Comparison of ENCODE assay signal across 31 cellular contexts in genomic region chr20:19100975-19101374, GRCh38.
"Had no signal": no experiment of that assay in that cellular context is flagged by ENCODE, and none has a peak within 500 bp of the region (broad histone marks: within the 10 kb centered on the region; RNA-seq: fewer than 3 reads in every experiment).

No MANE protein-coding gene starts in this region.

- H3K27ac ChIP-seq: ascending aorta, cardiac muscle cell, SJSA1, WERI-Rb-1 had no signal

- H3K4me1 Mint-ChIP-seq: activated CD4-positive, alpha-beta memory T cell treated with anti-CD3 and anti-CD28 coated beads, Interleukin-2, amount 10 ng/mL, durations not matched to agents 7 days and 5 days; activated CD8-positive, alpha-beta memory T cell treated with anti-CD3 and anti-CD28 coated beads, Interleukin-2, amount 10 ng/mL, durations not matched to agents 7 days and 5 days; activated naive CD8-positive, alpha-beta T cell treated with anti-CD3 and anti-CD28 coated beads for 36 hours; central memory CD8-positive, alpha-beta T cell had no signal

- H3K36me3 ChIP-seq: ascending aorta, cardiac muscle cell, MG63, SJSA1, WERI-Rb-1 had no signal

- H3K27me3 Mint-ChIP-seq: activated CD4-positive, alpha-beta memory T cell treated with anti-CD3 and anti-CD28 coated beads, Interleukin-2, amount 10 ng/mL, durations not matched to agents 7 days and 5 days; activated CD8-positive, alpha-beta memory T cell treated with anti-CD3 and anti-CD28 coated beads, Interleukin-2, amount 10 ng/mL, durations not matched to agents 7 days and 5 days; activated naive CD8-positive, alpha-beta T cell treated with anti-CD3 and anti-CD28 coated beads for 36 hours; central memory CD8-positive, alpha-beta T cell had no signal

- H3K27ac Mint-ChIP-seq: activated CD4-positive, alpha-beta memory T cell treated with anti-CD3 and anti-CD28 coated beads, Interleukin-2, amount 10 ng/mL, durations not matched to agents 7 days and 5 days; activated CD8-positive, alpha-beta memory T cell treated with anti-CD3 and anti-CD28 coated beads, Interleukin-2, amount 10 ng/mL, durations not matched to agents 7 days and 5 days; activated naive CD8-positive, alpha-beta T cell treated with anti-CD3 and anti-CD28 coated beads for 36 hours had no signal

- H3K4me3 Mint-ChIP-seq: activated CD4-positive, alpha-beta memory T cell treated with anti-CD3 and anti-CD28 coated beads, Interleukin-2, amount 10 ng/mL, durations not matched to agents 7 days and 5 days; activated CD8-positive, alpha-beta memory T cell treated with anti-CD3 and anti-CD28 coated beads, Interleukin-2, amount 10 ng/mL, durations not matched to agents 7 days and 5 days; activated naive CD8-positive, alpha-beta T cell treated with anti-CD3 and anti-CD28 coated beads for 36 hours; central memory CD8-positive, alpha-beta T cell had no signal

- H3K4me1 ChIP-seq: ascending aorta, SJSA1 had no signal

- DNase-seq: activated CD4-positive, alpha-beta memory T cell treated with anti-CD3 and anti-CD28 coated beads, Interleukin-2, amount 10 ng/mL, durations not matched to agents 7 days and 5 days; activated CD4-positive, alpha-beta T cell treated with anti-CD3 and anti-CD28 coated beads for 1 hour; activated CD4-positive, alpha-beta T cell treated with anti-CD3 and anti-CD28 coated beads for 48 hours; activated CD4-positive, CD25-positive, alpha-beta regulatory T cell; activated CD8-positive, alpha-beta memory T cell treated with anti-CD3 and anti-CD28 coated beads for 24 hours; activated CD8-positive, alpha-beta memory T cell treated with anti-CD3 and anti-CD28 coated beads, Interleukin-2, amount 10 ng/mL, durations not matched to agents 7 days and 5 days; activated CD8-positive, alpha-beta memory T cell treated with anti-CD3 and anti-CD28 coated beads, Interleukin-2, amount 50 U/mL, for 48 hours; activated effector memory CD4-positive, alpha-beta T cell treated with anti-CD3 and anti-CD28 coated beads, Interleukin-2, amount 50 U/mL, for 16 hours; activated naive CD4-positive, alpha-beta T cell; activated naive CD4-positive, alpha-beta T cell treated with anti-CD3 and anti-CD28 coated beads, Interleukin-2, amount 50 U/mL, for 16 hours; activated naive CD8-positive, alpha-beta T cell treated with anti-CD3 and anti-CD28 coated beads for 36 hours; activated T-cell treated with anti-CD3 and anti-CD28 coated beads, Interleukin-2, amount 50 U/mL, for 48 hours; amygdala; Kasumi-1; MG63; NCI-H1048; NCI-H1105 treated with DMSO at 0.1 percent for 48 hours; NCI-H1436; NCI-H1694; NCI-H1930; NCI-H345; NCI-H524 treated with DMSO at 0.1 percent for 48 hours; RPMI8226; SHP77 treated with DMSO at 0.1 percent for 48 hours; T1000; WERI-Rb-1 had no signal

- H3K4me3 ChIP-seq: ascending aorta, cardiac muscle cell, MG63, SJSA1 had no signal

- H3K9me3 ChIP-seq: ascending aorta, MG63, SJSA1 had no signal

- H3K27me3 ChIP-seq: ascending aorta, cardiac muscle cell, MG63, SJSA1 had no signal

- ATAC-seq: activated CD8-positive, alpha-beta memory T cell treated with anti-CD3 and anti-CD28 coated beads, Interleukin-2, amount 10 ng/mL, durations not matched to agents 7 days and 5 days; Panc1 had no signal

- H3K9me3 Mint-ChIP-seq: activated CD4-positive, alpha-beta memory T cell treated with anti-CD3 and anti-CD28 coated beads, Interleukin-2, amount 10 ng/mL, durations not matched to agents 7 days and 5 days; central memory CD8-positive, alpha-beta T cell had no signal

- H3K36me3 Mint-ChIP-seq: activated CD8-positive, alpha-beta memory T cell treated with anti-CD3 and anti-CD28 coated beads, Interleukin-2, amount 10 ng/mL, durations not matched to agents 7 days and 5 days; activated naive CD8-positive, alpha-beta T cell treated with anti-CD3 and anti-CD28 coated beads for 36 hours had no signal
